Comparison of ENCODE assay signal across 8 cellular contexts in genomic region chr3:98022978-98023820, GRCh38. TPM values are rescaled to one million over a fixed set of nuclear protein-coding genes. Genes with fewer than 3 reads are reported as not detected.
A peak's percentile ranks its signal among the peaks of the same experiment; 100 is the strongest.
DNase-seq lines count a peak whose midpoint lies in the region; ATAC-seq and TF ChIP-seq lines count a peak whose summit lies in the region.

No MANE protein-coding gene starts in this region.

- H3K27ac ChIP-seq in adrenal gland: no peak overlapping the region

- ATAC-seq in HG02610 (IDR thresholded peaks at IDR 0.05; ENCODE audit: unreplicated experiment) (peak; percentile 75), left cardiac atrium (peak; percentile 85 to 87)

- TF ChIP-seq CTCF in GM12864 (IDR thresholded peaks at IDR 0.05; ENCODE audit: low read depth, low read length, missing control alignments) (peak; percentile 84), adrenal gland (IDR thresholded peaks at IDR 0.05) (peak; percentile 81 to 99 (median 94))

- DNase-seq in GM12864 (ENCODE audit: low read depth) (peak; percentile 38), NCI-H128 (lab: John Stamatoyannopoulos, UW; ENCODE audit: unreplicated experiment) (peak; percentile 71), T-helper 1 cell (peak; percentile 74 to 93 (median 82)), adrenal gland (peak; percentile 81 to 96 (median 91)), left cardiac atrium (peak; percentile 92), renal cortical epithelial cell (ENCODE audit: low read depth) (peak; percentile 46), GF-D8 (lab: John Stamatoyannopoulos, UW) (no peak)

- no peak for TF ChIP-seq POLR2A in adrenal gland (IDR thresholded peaks at IDR 0.05)

- H3K4me1 ChIP-seq in adrenal gland (replicated peaks in 1 of 2): peaks cover 0 to 7% of the 10 kb centered on the region in 2 donors

- no peaks in the 10 kb centered on the region for H3K27me3 ChIP-seq in adrenal gland

- WGBS in adrenal gland, 4 donors: 16 to 21% (median 19%) methylated on average over 13 of the region's 13 CpGs

- intact Hi-C loops in adrenal gland (cut with DNase I): loop anchor here in 1 of 2 donors (5.0 kb wide), 1 partner anchor 236 kb away; no protein-coding TSS in a partner anchor
- intact Hi-C loops in left cardiac atrium (cut with DNase I): loop anchor here (1.0 to 5.0 kb wide), 3 partner anchors 56 to 231 kb away; no protein-coding TSS in a partner anchor

- H3K4me3 ChIP-seq in GM12864 (ENCODE audit: low read depth, low read length) (no peak overlapping the region), adrenal gland (no peak overlapping the region)

- no peaks in the 10 kb centered on the region for H3K36me3 ChIP-seq in adrenal gland (replicated peaks in 1 of 2)

- no peaks in the 10 kb centered on the region for H3K9me3 ChIP-seq in adrenal gland (replicated peaks in 1 of 3)

RNA-seq across cellular contexts. Expression of gene GABRR3, which starts 11.9 kb away (rescaled TPM):
- total RNA-seq in adrenal gland (under 1 TPM in 1 of 8 donors, not detected in 7; under 0.01 TPM), left cardiac atrium (not detected), renal cortical epithelial cell (not detected in 2 replicates)
- polyA plus RNA-seq in adrenal gland: not detected

RNA-seq across cellular contexts. Expression of gene RIOX2, which starts 51.0 kb away (rescaled TPM):
- total RNA-seq in adrenal gland (10 to 100 TPM in 7 of 8 donors, 1 to 10 TPM in 1; 8.4 to 27.9 (median 19.5) TPM), left cardiac atrium (10 to 100 TPM; 12.9 to 16.0 TPM), renal cortical epithelial cell (29.6 and 40.8 TPM in 2 replicates)
- 10 to 100 TPM in 2 of 3 donors, 1 to 10 TPM in 1; 10.0 to 48.0 (median 12.8) TPM for polyA plus RNA-seq in adrenal gland
